17 cellular contexts compared by ENCODE assay signal in the genomic region with DNA sequence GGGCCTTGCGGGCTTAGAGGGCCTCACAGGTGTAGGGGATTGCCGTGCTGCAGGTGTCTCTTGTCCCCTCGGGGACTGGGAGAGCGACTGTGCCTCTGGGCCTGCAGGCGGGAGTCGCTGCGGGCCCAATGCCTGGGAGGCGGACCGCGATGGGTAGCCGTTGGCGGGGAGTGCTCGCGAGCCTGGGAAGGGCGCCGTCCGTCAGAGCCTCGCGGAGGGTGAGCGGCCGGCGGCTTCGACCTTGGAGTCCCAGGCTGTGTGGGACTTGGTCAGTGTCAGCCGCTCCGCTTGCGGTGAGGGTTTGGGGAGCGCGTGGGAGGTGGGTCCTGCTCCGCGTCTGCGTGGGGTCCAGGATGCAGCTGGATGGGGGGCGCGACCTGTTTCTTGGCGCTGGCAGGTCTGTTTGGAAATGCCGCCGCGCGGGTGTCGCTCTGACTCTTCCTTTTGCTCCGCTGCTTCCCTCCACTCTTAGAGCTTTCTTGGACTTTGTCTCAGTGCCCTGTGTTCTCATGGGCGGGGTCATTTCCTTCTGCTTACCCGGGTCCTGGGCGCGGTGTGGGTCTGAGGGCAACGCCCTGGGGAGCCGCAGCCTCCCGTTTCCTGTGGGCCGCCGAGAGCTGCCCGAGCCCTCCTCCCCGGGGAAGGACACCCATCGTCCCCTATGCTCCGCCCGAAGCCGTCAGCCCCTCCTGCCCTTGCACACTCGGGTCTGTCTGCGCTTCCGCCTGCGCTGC.
DNase-seq lines count a peak whose midpoint lies in the region; ATAC-seq and TF ChIP-seq lines count a peak whose summit lies in the region.
"Had no signal": no experiment of that assay in that cellular context is flagged by ENCODE, and none has a peak within 500 bp of the region (broad histone marks: within the 10 kb centered on the region; RNA-seq: fewer than 3 reads in every experiment).

No MANE protein-coding gene starts in this region.

- ATAC-seq in Right ventricle myocardium inferior: no peak
- peak; percentile 59 for ATAC-seq in memory B cell (ENCODE audit: low read depth)
- peak; percentile 15 to 60 for ATAC-seq in upper lobe of left lung (ENCODE audit: low FRiP score in 2 of 2)
- ATAC-seq: foreskin keratinocyte, Panc1 had no signal

- H3K27ac Mint-ChIP-seq in memory B cell: peak overlapping the region; percentile 77

- H3K4me1 Mint-ChIP-seq in memory B cell: peaks cover 8% of the 10 kb centered on the region

- TF ChIP-seq EP300 in upper lobe of left lung (IDR thresholded peaks at IDR 0.05): no peak

- H3K27ac ChIP-seq in right atrium auricular region (no peak overlapping the region), duodenal mucosa (ENCODE audit: low read depth, low read length) (peak overlapping the region; percentile 76), upper lobe of left lung (peak overlapping the region; percentile 20 to 72 (median 54))
- H3K27ac ChIP-seq: A549, foreskin keratinocyte had no signal

- intact Hi-C loops in Right ventricle myocardium inferior (cut with DNase I): no loop called here

- H3K4me1 ChIP-seq in right atrium auricular region: no peaks in the 10 kb centered on the region
- peaks cover 0 to 20% of the 10 kb centered on the region in 2 donors for H3K4me1 ChIP-seq in duodenal mucosa (ENCODE audit: control insufficient read depth in 1 of 2, insufficient read depth in 2 of 2, low read length in 2 of 2)
- H3K4me1 ChIP-seq in upper lobe of left lung: peaks cover 0 to 8% (median 4%) of the 10 kb centered on the region in 4 donors
- H3K4me1 ChIP-seq: A549, foreskin keratinocyte had no signal

- H3K9ac ChIP-seq in duodenal mucosa (ENCODE audit: low read depth in 1 of 2, low read length in 2 of 2): peak overlapping the region; percentile 26 to 57

- H3K4me3 ChIP-seq in right atrium auricular region (no peak overlapping the region), duodenal mucosa (ENCODE audit: low read depth in 1 of 2, low read length in 2 of 2) (peak overlapping the region; percentile 46 to 67), upper lobe of left lung (peak overlapping the region in 3 of 4 donors; percentile 8 to 28 (median 26))
- H3K4me3 ChIP-seq: A549 had no signal

- H3K9me3 ChIP-seq in right atrium auricular region (no peaks in the 10 kb centered on the region), duodenal mucosa (ENCODE audit: control insufficient read depth in 1 of 2, low read length in 2 of 2) (no peaks in the 10 kb centered on the region), upper lobe of left lung (no peaks in the 10 kb centered on the region)
- H3K9me3 ChIP-seq: A549 had no signal

- DNase-seq in Right ventricle myocardium inferior (ENCODE audit: missing footprints) (peak; percentile 53), right atrium auricular region (ENCODE audit: low spot score) (no peak), memory B cell (ENCODE audit: low spot score in 2 of 2) (no peak), upper lobe of left lung (peak in 1 of 2 donors; percentile 82), NCI-H2081 (lab: John Stamatoyannopoulos, UW) (no peak), NCI-H1694 (lab: John Stamatoyannopoulos, UW) (no peak)
- DNase-seq in central memory CD4-positive, alpha-beta T cell: no peak
- DNase-seq: activated T-cell treated with anti-CD3 and anti-CD28 coated beads for 4 hours, foreskin keratinocyte, midbrain, NCI-H1930, NCI-H748 treated with DMSO at 0.1 percent for 48 hours, SW 1271 had no signal

- no peaks in the 10 kb centered on the region for H3K27me3 Mint-ChIP-seq in memory B cell
- H3K27me3 Mint-ChIP-seq: activated naive CD8-positive, alpha-beta T cell had no signal

- H3K27me3 ChIP-seq in right atrium auricular region (no peaks in the 10 kb centered on the region), duodenal mucosa (ENCODE audit: control insufficient read depth in 1 of 2, insufficient read depth in 2 of 2, low read length in 2 of 2) (no peaks in the 10 kb centered on the region), upper lobe of left lung (no peaks in the 10 kb centered on the region)
- H3K27me3 ChIP-seq: foreskin keratinocyte had no signal

- H3K36me3 ChIP-seq in right atrium auricular region (peaks cover 50% of the 10 kb centered on the region), duodenal mucosa (ENCODE audit: control insufficient read depth in 1 of 2, insufficient read depth in 2 of 2, low read length in 2 of 2) (peaks cover 17 to 69% of the 10 kb centered on the region in 2 donors), upper lobe of left lung (peaks cover 15 to 86% (median 63%) of the 10 kb centered on the region in 4 donors)

- peaks cover 45% of the 10 kb centered on the region for H3K36me3 Mint-ChIP-seq in memory B cell

- TF ChIP-seq CTCF in right atrium auricular region (IDR thresholded peaks at IDR 0.05): no peak
- no peak for TF ChIP-seq CTCF in upper lobe of left lung (IDR thresholded peaks at IDR 0.05)

- WGBS in upper lobe of left lung, 2 donors: 69 to 77% methylated on average over 44 to 59 of the region's 59 CpGs

- H3K9me3 Mint-ChIP-seq in memory B cell: no peaks in the 10 kb centered on the region

- H3K4me3 Mint-ChIP-seq in memory B cell: peak overlapping the region; percentile 4
- H3K4me3 Mint-ChIP-seq: activated naive CD8-positive, alpha-beta T cell had no signal

- no peak for TF ChIP-seq POLR2A in upper lobe of left lung (IDR thresholded peaks at IDR 0.05)

Comparison
In these comparisons a context has a peak if more than half of its experiments do, and no peak if none do; other contexts are left out.
1. H3K27ac ChIP-seq: peak in duodenal mucosa (single experiment) and upper lobe of left lung (4 of 4); none in right atrium auricular region (0 of 2).
2. H3K4me3 ChIP-seq: peak in duodenal mucosa (2 of 2) and upper lobe of left lung (3 of 4); none in right atrium auricular region (0 of 2).